Comparison of ENCODE assay signal across 25 cellular contexts in genomic region chr12:85322715-85323114, GRCh38. TPM values are rescaled to one million over a fixed set of nuclear protein-coding genes. Genes with fewer than 3 reads are reported as not detected.
DNase-seq lines count a peak whose midpoint lies in the region; ATAC-seq and TF ChIP-seq lines count a peak whose summit lies in the region.
"Had no signal": no experiment of that assay in that cellular context is flagged by ENCODE, and none has a peak within 500 bp of the region (broad histone marks: within the 10 kb centered on the region; RNA-seq: fewer than 3 reads in every experiment).

No MANE protein-coding gene starts in this region.

- no peaks in the 10 kb centered on the region for H3K36me3 ChIP-seq in SK-N-MC (ENCODE audit: insufficient read depth, low read length)
- no peaks in the 10 kb centered on the region for H3K36me3 ChIP-seq in neuronal stem cell (replicated peaks in 1 of 2; ENCODE audit: control insufficient read depth in 2 of 2, insufficient read depth in 2 of 2, low read length in 2 of 2)
- H3K36me3 ChIP-seq: HAP-1, tibial artery had no signal

- H3K27ac ChIP-seq in SK-N-MC (peak overlapping the region; percentile 42; the same call in 1 of the 2 replicates), neuronal stem cell (replicated peaks; ENCODE audit: low read length) (no peak overlapping the region)
- H3K27ac ChIP-seq: foreskin keratinocyte, KMS-11, tibial artery had no signal

- no peaks in the 10 kb centered on the region for H3K4me1 Mint-ChIP-seq in naive thymus-derived CD8-positive, alpha-beta T cell
- no peaks in the 10 kb centered on the region for H3K4me1 Mint-ChIP-seq in effector memory CD8-positive, alpha-beta T cell (ENCODE audit: low read depth in 2 of 2)
- H3K4me1 Mint-ChIP-seq: activated B cell treated with CpG ODN at 0.5 μM for 24 hours; CD4-positive, alpha-beta memory T cell; natural killer cell had no signal

- peaks cover 0 to 3% (median 0%) of the 10 kb centered on the region in 5 donors for H3K27me3 Mint-ChIP-seq in naive thymus-derived CD8-positive, alpha-beta T cell
- no peaks in the 10 kb centered on the region for H3K27me3 Mint-ChIP-seq in effector memory CD8-positive, alpha-beta T cell
- H3K27me3 Mint-ChIP-seq: activated B cell treated with CpG ODN at 0.5 μM for 24 hours; activated CD8-positive, alpha-beta T cell treated with anti-CD3 and anti-CD28 coated beads for 36 hours; CD4-positive, alpha-beta memory T cell had no signal

- peak; percentile 27 for DNase-seq in GM13977 (ENCODE audit: low spot score)
- peak; percentile 87 for DNase-seq in SK-N-MC (ENCODE audit: low read depth, low spot score)
- DNase-seq in fibroblast of peridontal ligament (ENCODE audit: extremely low read depth), result peak; percentile 25
- no peak for DNase-seq in neuronal stem cell (ENCODE audit: low spot score)
- DNase-seq in naive thymus-derived CD8-positive, alpha-beta T cell, result no peak
- DNase-seq in retina, result no peak
- DNase-seq in effector memory CD8-positive, alpha-beta T cell, result no peak
- DNase-seq in ureter (ENCODE audit: low spot score), result no peak
- DNase-seq: activated B cell treated with CpG ODN at 0.5 μM for 24 hours; activated CD8-positive, alpha-beta T cell treated with anti-CD3 and anti-CD28 coated beads for 36 hours; activated naive CD4-positive, alpha-beta T cell treated with Interleukin-2 at 50 U/mL for 16 hours; activated T-cell treated with anti-CD3 and anti-CD28 coated beads, Interleukin-2, amount 50 U/mL, for 1 hour; CD4-positive, alpha-beta memory T cell; cerebellar nuclear complex; foreskin keratinocyte; mesendoderm; natural killer cell; NCI-H2029; stimulated activated CD4-positive, alpha-beta T cell treated with anti-CD3 and anti-CD28 coated beads, Interleukin-2, amount 100 ng/mL, for 24 hours; stimulated activated naive CD8-positive, alpha-beta T cell treated with anti-CD3 and anti-CD28 coated beads, Interleukin-15, Interleukin-2, amounts not matched to agents 100 U/mL and 50 U/mL, for 24 hours; tibial artery had no signal

- TF ChIP-seq CTCF in GM13977 (IDR thresholded peaks at IDR 0.05; ENCODE audit: extremely low read depth, insufficient read depth, missing control alignments), result no peak

- H3K9me3 Mint-ChIP-seq in naive thymus-derived CD8-positive, alpha-beta T cell, result peaks cover 0 to 16% (median 4%) of the 10 kb centered on the region in 9 donors
- peaks cover 12 to 13% of the 10 kb centered on the region in 2 donors for H3K9me3 Mint-ChIP-seq in effector memory CD8-positive, alpha-beta T cell
- H3K9me3 Mint-ChIP-seq: activated B cell treated with CpG ODN at 0.5 μM for 24 hours; activated CD8-positive, alpha-beta T cell treated with anti-CD3 and anti-CD28 coated beads for 36 hours had no signal

- H3K27me3 ChIP-seq in neuronal stem cell (ENCODE audit: control insufficient read depth in 3 of 3, insufficient read depth in 3 of 3, low read depth in 1 of 3, low read length in 3 of 3), result no peaks in the 10 kb centered on the region
- H3K27me3 ChIP-seq: tibial artery had no signal

- no peak overlapping the region for H2BK5ac ChIP-seq in neuronal stem cell (ENCODE audit: low read length)

- no peak overlapping the region for H3K4me3 Mint-ChIP-seq in naive thymus-derived CD8-positive, alpha-beta T cell
- no peak overlapping the region for H3K4me3 Mint-ChIP-seq in effector memory CD8-positive, alpha-beta T cell
- H3K4me3 Mint-ChIP-seq: activated B cell treated with CpG ODN at 0.5 μM for 24 hours; activated CD8-positive, alpha-beta T cell treated with anti-CD3 and anti-CD28 coated beads for 36 hours; CD4-positive, alpha-beta memory T cell; natural killer cell had no signal

- ATAC-seq in naive thymus-derived CD8-positive, alpha-beta T cell, result no peak
- ATAC-seq in effector memory CD8-positive, alpha-beta T cell (replicated peaks), result no peak
- ATAC-seq: activated CD8-positive, alpha-beta T cell treated with anti-CD3 and anti-CD28 coated beads for 36 hours; foreskin keratinocyte; natural killer cell; stimulated activated naive CD8-positive, alpha-beta T cell treated with anti-CD3 and anti-CD28 coated beads, Interleukin-15, Interleukin-2, amounts not matched to agents 100 U/mL and 50 U/mL, for 24 hours had no signal

- H3K23ac ChIP-seq in neuronal stem cell (ENCODE audit: low read depth, low read length, poor library complexity), result no peak overlapping the region

- H3K79me1 ChIP-seq in neuronal stem cell (ENCODE audit: low read depth, low read length), result no peaks in the 10 kb centered on the region

- H3K9ac ChIP-seq in SK-N-MC (ENCODE audit: insufficient read length) (no peak overlapping the region), neuronal stem cell (ENCODE audit: low read depth, low read length, poor library complexity) (no peak overlapping the region)
- H3K9ac ChIP-seq: KMS-11 had no signal

- WGBS in neuronal stem cell (ENCODE audit: extremely low coverage in 2 of 2, insufficient read length in 2 of 2, insufficient replicate concordance in 1 of 2), 2 donors, result no CpG with 5 or more reads among the region's 2 CpGs

- POLR2A ChIA-PET in naive thymus-derived CD8-positive, alpha-beta T cell (lab: Charles Lee), result no interaction called here

- H2AFZ ChIP-seq in neuronal stem cell (ENCODE audit: low read length), result peak overlapping the region; percentile 42

- no peak overlapping the region for H3K4ac ChIP-seq in neuronal stem cell (ENCODE audit: low read length)

- no peak overlapping the region for H3K18ac ChIP-seq in neuronal stem cell (ENCODE audit: low read length)

- H4K8ac ChIP-seq in neuronal stem cell (ENCODE audit: low read depth, low read length), result no peak overlapping the region

- peaks cover 0 to 4% (median 0%) of the 10 kb centered on the region in 3 donors for H3K36me3 Mint-ChIP-seq in naive thymus-derived CD8-positive, alpha-beta T cell
- H3K36me3 Mint-ChIP-seq in effector memory CD8-positive, alpha-beta T cell (ENCODE audit: insufficient read depth), result no peaks in the 10 kb centered on the region
- H3K36me3 Mint-ChIP-seq: CD4-positive, alpha-beta memory T cell; natural killer cell had no signal

- no peak overlapping the region for H3K27ac Mint-ChIP-seq in naive thymus-derived CD8-positive, alpha-beta T cell
- H3K27ac Mint-ChIP-seq in effector memory CD8-positive, alpha-beta T cell, result no peak overlapping the region
- H3K27ac Mint-ChIP-seq: activated B cell treated with CpG ODN at 0.5 μM for 24 hours; activated CD8-positive, alpha-beta T cell treated with anti-CD3 and anti-CD28 coated beads for 36 hours; CD4-positive, alpha-beta memory T cell; natural killer cell had no signal

- H4K91ac ChIP-seq in neuronal stem cell (ENCODE audit: low read depth, low read length, poor library complexity), result no peak overlapping the region

- H2BK15ac ChIP-seq in neuronal stem cell (ENCODE audit: low read length), result no peak overlapping the region

- H2BK120ac ChIP-seq in neuronal stem cell (ENCODE audit: low read depth, low read length), result no peak overlapping the region

- no peak overlapping the region for H3K4me2 ChIP-seq in neuronal stem cell (ENCODE audit: insufficient read depth, low read length, poor library complexity, severe bottlenecking)
- H3K4me2 ChIP-seq: KMS-11 had no signal

- H2AK5ac ChIP-seq in neuronal stem cell (ENCODE audit: low read depth, low read length), result no peak overlapping the region

- H3K14ac ChIP-seq in neuronal stem cell (ENCODE audit: low read length), result no peak overlapping the region

- H3K9me3 ChIP-seq in SK-N-MC (ENCODE audit: low read depth, low read length), result no peaks in the 10 kb centered on the region
- H3K9me3 ChIP-seq in neuronal stem cell (replicated peaks in 1 of 2; ENCODE audit: control insufficient read depth in 2 of 2, insufficient read depth in 1 of 2, low read depth in 1 of 2, low read length in 2 of 2), result no peaks in the 10 kb centered on the region
- H3K9me3 ChIP-seq: HAP-1, tibial artery had no signal

- peaks cover 0 to 2% of the 10 kb centered on the region in 2 donors for H3K4me1 ChIP-seq in neuronal stem cell (ENCODE audit: control insufficient read depth in 2 of 2, insufficient read depth in 1 of 2, low read depth in 1 of 2, low read length in 2 of 2)
- H3K4me1 ChIP-seq: foreskin keratinocyte, HAP-1, tibial artery had no signal

- H3K4me3 ChIP-seq in SK-N-MC (no peak overlapping the region), neuronal stem cell (ENCODE audit: low read length in 2 of 2) (no peak overlapping the region)
- H3K4me3 ChIP-seq: HAP-1, tibial artery had no signal

- in situ Hi-C loops in GM13977 (cut with MboI; ENCODE audit: low pct_unique_long_range_greater_than_20kb, low sequenced_read_pairs, unreplicated experiment), result no loop called here

- H2BK12ac ChIP-seq in neuronal stem cell (ENCODE audit: low read length), result no peak overlapping the region

RNA-seq across cellular contexts. Expression of gene ALX1, which starts 42.7 kb away (rescaled TPM):
- 0.40 TPM for polyA plus RNA-seq in neuronal stem cell (2013, experiment 1 of 2)
- polyA plus RNA-seq in neuronal stem cell (2013, experiment 2 of 2), result 0.36 TPM
- not detected for total RNA-seq in naive thymus-derived CD8-positive, alpha-beta T cell
- not detected for polyA plus RNA-seq in naive thymus-derived CD8-positive, alpha-beta T cell
- total RNA-seq in ureter, result 0.26 TPM
- total RNA-seq: activated B cell treated with CpG ODN at 0.5 μM for 24 hours; activated CD8-positive, alpha-beta T cell treated with anti-CD3 and anti-CD28 coated beads for 36 hours; CD4-positive, alpha-beta memory T cell; foreskin keratinocyte; HT1080; natural killer cell; T-helper 2 cell treated with Interferon-gamma antibody and Interleukin-4, amounts not matched to agents 100 ng/mL and 5 ng/mL, for 36 hours had no signal
- polyA plus RNA-seq: CD4-positive, alpha-beta memory T cell; foreskin keratinocyte had no signal

Comparison
In these comparisons a context has a peak if more than half of its experiments do, and no peak if none do; other contexts are left out.
1. DNase-seq: peak in GM13977 (single experiment), SK-N-MC (single experiment) and fibroblast of peridontal ligament (single experiment); none in neuronal stem cell (single experiment), naive thymus-derived CD8-positive, alpha-beta T cell (0 of 10), retina (single experiment), effector memory CD8-positive, alpha-beta T cell (0 of 3) and ureter (single experiment).